In the genomic region with DNA sequence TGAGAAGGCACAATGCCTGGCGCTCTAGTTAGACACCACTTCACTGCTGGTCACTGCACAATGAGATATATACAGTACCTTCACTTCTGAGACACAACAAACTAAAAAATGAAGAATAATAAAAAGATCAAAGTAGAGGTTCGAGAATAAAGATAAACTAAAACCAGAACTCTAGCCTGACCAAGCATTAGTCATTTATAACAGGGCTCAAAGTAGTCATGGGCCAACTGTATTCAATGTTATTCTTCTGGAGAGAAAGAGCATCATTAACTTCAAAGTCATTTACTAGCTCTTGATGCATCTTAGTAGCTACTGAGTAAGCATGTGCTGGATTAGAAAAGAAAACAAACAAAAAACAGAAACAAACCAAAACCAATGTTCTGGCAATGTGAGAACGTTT, we compare ENCODE assay signal across 27 cellular contexts.
"Had no signal": no experiment of that assay in that cellular context is flagged by ENCODE, and none has a peak within 500 bp of the region (broad histone marks: within the 10 kb centered on the region; RNA-seq: fewer than 3 reads in every experiment).

No MANE protein-coding gene starts in this region.

- ATAC-seq: effector memory CD8-positive, alpha-beta T cell; foreskin keratinocyte; left lobe of liver; lower lobe of right lung; right lobe of liver; stimulated activated naive B cell treated with anti-CD40 and anti-IgM and Interleukin-4, amounts not matched to agents 10 μg/mL and 1 μg/mL and 100 μg/mL, for 72 hours had no signal

- H3K27me3 Mint-ChIP-seq: activated naive CD8-positive, alpha-beta T cell had no signal

- H3K4me3 ChIP-seq: adrenal gland, colonic mucosa, dorsolateral prefrontal cortex, esophagus muscularis mucosa, lower lobe of right lung, right lobe of liver, testis, uterus had no signal

- H3K27me3 ChIP-seq: adrenal gland, colonic mucosa, dorsolateral prefrontal cortex, esophagus muscularis mucosa, right lobe of liver, testis, uterus had no signal

- H3K36me3 Mint-ChIP-seq: activated naive CD8-positive, alpha-beta T cell; naive B cell; stimulated activated naive B cell treated with anti-CD40 and anti-IgM and Interleukin-4, amounts not matched to agents 10 μg/mL and 1 μg/mL and 100 μg/mL, for 72 hours had no signal

- H3K4me1 Mint-ChIP-seq: naive B cell; stimulated activated naive B cell treated with anti-CD40 and anti-IgM and Interleukin-4, amounts not matched to agents 10 μg/mL and 1 μg/mL and 100 μg/mL, for 72 hours had no signal

- H3K4me1 ChIP-seq: adrenal gland, colonic mucosa, esophagus muscularis mucosa, foreskin keratinocyte, lower lobe of right lung, right lobe of liver, testis, uterus had no signal

- H3K27ac Mint-ChIP-seq: activated naive CD8-positive, alpha-beta T cell; effector memory CD8-positive, alpha-beta T cell; naive B cell; stimulated activated naive B cell treated with anti-CD40 and anti-IgM and Interleukin-4, amounts not matched to agents 10 μg/mL and 1 μg/mL and 100 μg/mL, for 72 hours had no signal

- H3K9me3 Mint-ChIP-seq: effector memory CD8-positive, alpha-beta T cell; naive B cell; neural crest cell; stimulated activated naive B cell treated with anti-CD40 and anti-IgM and Interleukin-4, amounts not matched to agents 10 μg/mL and 1 μg/mL and 100 μg/mL, for 72 hours had no signal

- H3K9me3 ChIP-seq: adrenal gland, colonic mucosa, esophagus muscularis mucosa, lower lobe of right lung, right lobe of liver, testis, uterus had no signal

- H3K27ac ChIP-seq: adrenal gland, colonic mucosa, dorsolateral prefrontal cortex, esophagus muscularis mucosa, foreskin keratinocyte, lower lobe of right lung, right lobe of liver, testis, uterus had no signal

- H3K4me3 Mint-ChIP-seq: activated naive CD8-positive, alpha-beta T cell; effector memory CD8-positive, alpha-beta T cell; naive B cell; neural crest cell; stimulated activated naive B cell treated with anti-CD40 and anti-IgM and Interleukin-4, amounts not matched to agents 10 μg/mL and 1 μg/mL and 100 μg/mL, for 72 hours had no signal

- H3K36me3 ChIP-seq: adrenal gland, colonic mucosa, esophagus muscularis mucosa, lower lobe of right lung, right lobe of liver, uterus had no signal

- DNase-seq: activated CD4-positive, alpha-beta T cell treated with anti-CD3 and anti-CD28 coated beads for 1 hour; activated T-cell treated with anti-CD3 and anti-CD28 coated beads, Interleukin-2, amount 50 U/mL, for 1 hour; adrenal gland; colonic mucosa; dorsolateral prefrontal cortex; effector memory CD8-positive, alpha-beta T cell; foreskin keratinocyte; kidney; lower lobe of right lung; mesendoderm; naive B cell; occipital lobe; posterior cingulate gyrus; right lobe of liver; small intestine; stimulated activated CD4-positive, alpha-beta T cell treated with anti-CD3 and anti-CD28 coated beads, Interleukin-15, amount 100 ng/mL, for 24 hours; stimulated activated CD8-positive, alpha-beta memory T cell treated with anti-CD3 and anti-CD28 coated beads, Interleukin-4, amount 100 ng/mL, for 48 hours; stimulated activated naive B cell treated with anti-CD40 and anti-IgM and Interleukin-4, amounts not matched to agents 10 μg/mL and 1 μg/mL and 100 μg/mL, for 72 hours; testis; trophoblast cell; uterus had no signal

- FAIRE-seq: bronchial epithelial cell, kidney, small intestine, TTC549 had no signal
